1 cellular context compared by ENCODE assay signal in genomic region chr1:85465099-85465790, GRCh38.
TF ChIP-seq lines count a peak whose summit lies in the region.

TSS of gene DDAH1 (minus strand) at chr1:85465159. CDS start at chr1:85465045, 114 bp downstream.

TF ChIP-seq in SK-N-SH treated with all-trans-retinoic acid at 6 μM for 48 hours, 23 proteins besides CTCF, POLR2A, EP300 and RAD21 (continued from another document):
- TF ChIP-seq TSHZ2 (CRISPR knock-in tag; IDR thresholded peaks at IDR 0.05), result no peak
- TF ChIP-seq SNAI2 (CRISPR knock-in tag; IDR thresholded peaks at IDR 0.05), result no peak
- TF ChIP-seq CREB5 (CRISPR knock-in tag; IDR thresholded peaks at IDR 0.05; ENCODE audit: low read depth), result no peak
- no peak for TF ChIP-seq TOX (CRISPR knock-in tag; IDR thresholded peaks at IDR 0.05; ENCODE audit: borderline replicate concordance)
- no peak for TF ChIP-seq ZNF8 (CRISPR knock-in tag; IDR thresholded peaks at IDR 0.05)
- no peak for TF ChIP-seq PPARA (CRISPR knock-in tag; IDR thresholded peaks at IDR 0.05; ENCODE audit: borderline replicate concordance)
- TF ChIP-seq ISL1 (CRISPR knock-in tag; IDR thresholded peaks at IDR 0.05), result no peak
- no peak for TF ChIP-seq CSRNP3 (CRISPR knock-in tag; IDR thresholded peaks at IDR 0.05)
- no peak for TF ChIP-seq ARNTL (CRISPR knock-in tag; IDR thresholded peaks at IDR 0.05; ENCODE audit: borderline replicate concordance, low read depth)
- no peak for TF ChIP-seq ZNF565 (CRISPR knock-in tag; conservative IDR thresholded peaks at IDR 0.05; ENCODE audit: low read depth)
- no peak for TF ChIP-seq ZFP3 (CRISPR knock-in tag; IDR thresholded peaks at IDR 0.05)
- TF ChIP-seq BACH2 (CRISPR knock-in tag; IDR thresholded peaks at IDR 0.05; ENCODE audit: borderline replicate concordance), result no peak
- no peak for TF ChIP-seq ZNF70 (CRISPR knock-in tag; IDR thresholded peaks at IDR 0.05)
- TF ChIP-seq ZC3H10 (CRISPR knock-in tag; IDR thresholded peaks at IDR 0.05), result no peak
- no peak for TF ChIP-seq TCF4 (CRISPR knock-in tag; IDR thresholded peaks at IDR 0.05; ENCODE audit: borderline replicate concordance)
- no peak for TF ChIP-seq ESRRG (CRISPR knock-in tag; IDR thresholded peaks at IDR 0.05)
- TF ChIP-seq GLIS3 (CRISPR knock-in tag; IDR thresholded peaks at IDR 0.05), result no peak
